ENCODE assay signal across 8 cellular contexts in genomic region chr11:86608251-86608799, GRCh38.
DNase-seq lines count a peak whose midpoint lies in the region; ATAC-seq and TF ChIP-seq lines count a peak whose summit lies in the region.

No MANE protein-coding gene starts in this region.

- ATAC-seq in HCT116: peak; percentile 89
- peak; percentile 66 for ATAC-seq in effector memory CD8-positive, alpha-beta T cell (replicated peaks)

- H4K91ac ChIP-seq in mesenchymal stem cell (ENCODE audit: low read length): no peak overlapping the region

- no peak for TF ChIP-seq POLR2A in HCT116 (IDR thresholded peaks at IDR 0.05; ENCODE audit: borderline replicate concordance, extremely low read depth, insufficient read depth, insufficient read length)
- TF ChIP-seq POLR2A in testis (IDR thresholded peaks at IDR 0.05): no peak

- no peak overlapping the region for H3K18ac ChIP-seq in mesenchymal stem cell (ENCODE audit: low read depth in 1 of 2, low read length in 2 of 2)

- no peak overlapping the region for H3K14ac ChIP-seq in mesenchymal stem cell (ENCODE audit: low read length in 2 of 2)

- H3K9ac ChIP-seq in HCT116 (ENCODE audit: low read length) (no peak overlapping the region), mesenchymal stem cell (ENCODE audit: low read length) (peak overlapping the region; percentile 8)

- RAD21 ChIA-PET in HCT116 (lab: Charles Lee; ENCODE audit: low non-redundant PET in 1 of 2, low total read pairs in 2 of 2, uncharacterized antibody in 2 of 2, unreplicated experiment in 2 of 2): interaction anchor here (0.7 to 1.6 kb wide), 3 partner anchors 125 to 194 kb away, joined by 3 read pairs; no protein-coding TSS in a partner anchor

- DNase-seq in ACHN (peak; percentile 78), GM12864 (ENCODE audit: low read depth) (peak; percentile 13), HCT116 (ENCODE audit: low read depth, low spot score) (peak; percentile 67), LHCN-M2 (ENCODE audit: low read depth) (peak; percentile 79), SW480 (ENCODE audit: low spot score) (peak; percentile 62), mesenchymal stem cell (peak; percentile 80), testis (peak; percentile 76)
- peak; percentile 21 to 44 (median 23) for DNase-seq in effector memory CD8-positive, alpha-beta T cell

- TF ChIP-seq CTCF in GM12864 (IDR thresholded peaks at IDR 0.05; ENCODE audit: low read depth, low read length, missing control alignments) (peak; percentile 90), HCT116 (IDR thresholded peaks at IDR 0.05 in 2 of 3, conservative IDR thresholded peaks at IDR 0.05 in 1 of 3; ENCODE audit: borderline replicate concordance in 1 of 3, insufficient read depth in 1 of 3, low read depth in 2 of 3, low read length in 2 of 3) (peak; percentile 93 to 100 (median 99)), testis (IDR thresholded peaks at IDR 0.05) (peak; percentile 82 to 89 (median 83))

- no peak overlapping the region for H2BK15ac ChIP-seq in mesenchymal stem cell (ENCODE audit: low read depth, poor library complexity, severe bottlenecking)

- CTCF ChIA-PET in HCT116 (lab: Charles Lee): interaction anchor here (0.6 to 2.9 kb wide), 37 partner anchors 8 to 754 kb away, joined by 3 to 27 read pairs (median 4); partner anchors contain the start of genes CCDC83 and PRSS23

- intact Hi-C loops in HCT116 (cut with micrococcal nuclease) (loop anchor here (1.0 to 10.0 kb wide), 5 partner anchors 152 to 754 kb away; partner anchors contain the start of genes CCDC83 and PRSS23), testis (cut with DNase I; ENCODE audit: low total_unique reads) (loop anchor here (5.0 kb wide), 1 partner anchor 209 kb away; no protein-coding TSS in a partner anchor)

- H3K4me3 Mint-ChIP-seq in effector memory CD8-positive, alpha-beta T cell: peak overlapping the region in 1 of 2 donors; percentile 16

- H3K9me3 ChIP-seq in HCT116 (ENCODE audit: control insufficient read depth in 1 of 2, insufficient read depth in 1 of 2, low read depth in 1 of 2, low read length in 2 of 2) (no peaks in the 10 kb centered on the region), mesenchymal stem cell (ENCODE audit: control insufficient read depth, low read length) (no peaks in the 10 kb centered on the region), testis (no peaks in the 10 kb centered on the region)

- H2BK12ac ChIP-seq in mesenchymal stem cell (ENCODE audit: low read length in 2 of 2): no peak overlapping the region

- WGBS in mesenchymal stem cell: 34% methylated on average over 6 of the region's 7 CpGs
- 3% methylated on average over 7 of the region's 7 CpGs for WGBS in testis, 2 donors

- no peak overlapping the region for H4K8ac ChIP-seq in mesenchymal stem cell (ENCODE audit: low read length)

- H3K27me3 ChIP-seq in HCT116 (ENCODE audit: insufficient read depth, low read length) (no peaks in the 10 kb centered on the region), mesenchymal stem cell (ENCODE audit: control insufficient read depth in 1 of 2, insufficient read depth in 1 of 2, low read length in 2 of 2) (no peaks in the 10 kb centered on the region), testis (no peaks in the 10 kb centered on the region)

- peak overlapping the region; percentile 71 for H2AFZ ChIP-seq in HCT116 (ENCODE audit: low read depth, low read length, poor library complexity, severe bottlenecking)
- H2AFZ ChIP-seq in mesenchymal stem cell (ENCODE audit: low read depth, low read length): no peak overlapping the region

- no peaks in the 10 kb centered on the region for H3K9me2 ChIP-seq in HCT116 (ENCODE audit: insufficient read depth)

- no peak overlapping the region for H3K4me3 ChIP-seq in GM12864 (ENCODE audit: low read depth, low read length)
- peak overlapping the region; percentile 4 to 18; a peak in 2 of 4 replicates for H3K4me3 ChIP-seq in HCT116 (replicated peaks in 1 of 2; ENCODE audit: low read depth in 1 of 2, low read length in 2 of 2)
- no peak overlapping the region for H3K4me3 ChIP-seq in mesenchymal stem cell (ENCODE audit: insufficient read depth in 1 of 2, low read depth in 1 of 2, low read length in 2 of 2)
- H3K4me3 ChIP-seq in testis: no peak overlapping the region

- peaks cover 8% of the 10 kb centered on the region for H3K79me1 ChIP-seq in mesenchymal stem cell (replicated peaks; ENCODE audit: low read length, poor library complexity, severe bottlenecking)

- H3K23ac ChIP-seq in mesenchymal stem cell (ENCODE audit: low read length in 2 of 2): no peak overlapping the region

- no peak overlapping the region for H3K27ac Mint-ChIP-seq in effector memory CD8-positive, alpha-beta T cell

- H3K36me3 Mint-ChIP-seq in effector memory CD8-positive, alpha-beta T cell (ENCODE audit: insufficient read depth): no peaks in the 10 kb centered on the region

- H3K36me3 ChIP-seq in HCT116 (ENCODE audit: control insufficient read depth in 1 of 2, insufficient read depth in 2 of 2, low read length in 2 of 2) (no peaks in the 10 kb centered on the region), mesenchymal stem cell (ENCODE audit: control insufficient read depth in 1 of 2, insufficient read depth in 2 of 2, low read depth in 1 of 2, low read length in 2 of 2) (no peaks in the 10 kb centered on the region), testis (ENCODE audit: low read depth, missing control alignments) (no peaks in the 10 kb centered on the region)

- no peaks in the 10 kb centered on the region for H3K27me3 Mint-ChIP-seq in effector memory CD8-positive, alpha-beta T cell

- peaks cover 0 to 3% of the 10 kb centered on the region in 2 donors for H3K4me1 Mint-ChIP-seq in effector memory CD8-positive, alpha-beta T cell (ENCODE audit: low read depth in 2 of 2)

- peaks cover 0 to 7% of the 10 kb centered on the region in 2 experiments; a peak in 1 of 4 replicates for H3K4me1 ChIP-seq in HCT116 (ENCODE audit: control insufficient read depth in 1 of 2, insufficient read depth in 2 of 2, low read length in 2 of 2)
- H3K4me1 ChIP-seq in mesenchymal stem cell (ENCODE audit: control insufficient read depth, insufficient read depth, low read depth, low read length): peaks cover 10% of the 10 kb centered on the region
- peaks cover 11% of the 10 kb centered on the region for H3K4me1 ChIP-seq in testis

- peak overlapping the region in 1 of 2 experiments; percentile 19 for H3K4ac ChIP-seq in mesenchymal stem cell (ENCODE audit: low read depth in 1 of 2, low read length in 2 of 2)

- H2BK120ac ChIP-seq in mesenchymal stem cell (ENCODE audit: low read depth, low read length): no peak overlapping the region

- no peak overlapping the region for H2BK5ac ChIP-seq in mesenchymal stem cell (ENCODE audit: low read depth, low read length, poor library complexity, severe bottlenecking)

- no peaks in the 10 kb centered on the region for H4K20me1 ChIP-seq in HCT116 (ENCODE audit: insufficient read depth)

- peak; percentile 75 for TF ChIP-seq RAD21 in HCT116 (IDR thresholded peaks at IDR 0.05; ENCODE audit: low read depth)

- no peaks in the 10 kb centered on the region for H3K79me2 ChIP-seq in HCT116 (ENCODE audit: insufficient read depth, low read length)

- H3K9me3 Mint-ChIP-seq in effector memory CD8-positive, alpha-beta T cell: no peaks in the 10 kb centered on the region

- H3K27ac ChIP-seq in HCT116 (ENCODE audit: low read depth, low read length): no peak overlapping the region
- peak overlapping the region; percentile 45 for H3K27ac ChIP-seq in mesenchymal stem cell (ENCODE audit: low read length, poor library complexity, severe bottlenecking)
- no peak overlapping the region for H3K27ac ChIP-seq in testis

- no TSS peak for BruUV-seq in HCT116 (replicated peaks; lab: Mats Ljungman, UMichigan)

- H3K4me2 ChIP-seq in HCT116 (ENCODE audit: low read length) (peak overlapping the region; percentile 64), mesenchymal stem cell (ENCODE audit: low read length, poor library complexity, severe bottlenecking) (no peak overlapping the region)

- in situ Hi-C loops in ACHN (cut with HindIII; ENCODE audit: low pct_ligation_motif_present, low pct_unique_long_range_greater_than_20kb, low sequenced_read_pairs): no loop called here

- H2AK5ac ChIP-seq in mesenchymal stem cell (ENCODE audit: low read length, severe bottlenecking): no peak overlapping the region

- POLR2A ChIA-PET in HCT116 (lab: Charles Lee): no interaction called here

TF ChIP-seq in HCT116, 20 proteins besides CTCF, POLR2A, EP300 and RAD21:
- TF ChIP-seq ELF1 (IDR thresholded peaks at IDR 0.05; ENCODE audit: borderline replicate concordance, low read depth) (no peak), CBX3 (IDR thresholded peaks at IDR 0.05; ENCODE audit: low read depth) (peak; percentile 52; the same call in 1 of the 2 replicates), ZBTB33 (IDR thresholded peaks at IDR 0.05; ENCODE audit: extremely low read depth, insufficient replicate concordance, low read length) (no peak), MAX (IDR thresholded peaks at IDR 0.05) (peak; percentile 16; the same call in 1 of the 2 replicates), ZFX (IDR thresholded peaks at IDR 0.05) (no peak), EZH2phosphoT487 (IDR thresholded peaks at IDR 0.05; ENCODE audit: borderline replicate concordance) (no peak), JUND (IDR thresholded peaks at IDR 0.05) (no peak), ATF3 (IDR thresholded peaks at IDR 0.05) (no peak), TCF7L2 (IDR thresholded peaks at IDR 0.05; ENCODE audit: borderline replicate concordance, extremely low read depth, insufficient read depth, insufficient read length) (no peak)

Comparison
In these comparisons a context has a peak if more than half of its experiments do, and no peak if none do; other contexts are left out.
1. DNase-seq: peak in every context shown above with its lines; median percentile 80 in mesenchymal stem cell; 79 in LHCN-M2; 78 in ACHN; 76 in testis; 67 in HCT116; 62 in SW480; 23 in effector memory CD8-positive, alpha-beta T cell; 13 in GM12864.
2. H3K4me3 ChIP-seq: peak in HCT116 (2 of 2); none in GM12864 (single experiment), mesenchymal stem cell (0 of 2) and testis (0 of 2).
3. Peak in every context shown above with its lines, with median percentiles within 50 percentile points of each other: CTCF ChIP-seq.